ENCODE assay signal across 18 cellular contexts in the genomic region with DNA sequence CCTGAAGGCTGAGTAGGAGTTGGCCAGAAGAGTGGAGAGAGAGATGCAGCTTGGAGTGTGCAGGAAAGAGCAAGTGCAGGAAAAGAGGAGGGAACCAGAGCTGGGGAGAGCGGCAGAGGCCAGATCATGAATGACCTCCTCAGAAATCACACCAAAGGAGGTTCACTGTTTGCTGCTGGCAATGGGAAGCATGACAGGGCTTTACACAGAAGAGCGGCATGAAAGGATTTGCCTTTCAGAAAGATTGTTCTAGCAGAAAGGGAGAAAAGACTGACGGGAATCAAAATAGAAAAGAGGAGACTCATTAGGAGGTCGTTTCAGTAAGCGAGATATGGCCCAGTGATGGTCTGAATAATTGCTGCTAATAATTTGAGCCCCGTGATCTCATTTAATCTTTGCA. TPM values are rescaled to one million over a fixed set of nuclear protein-coding genes. Genes with fewer than 3 reads are reported as not detected.
A peak's percentile ranks its signal among the peaks of the same experiment; 100 is the strongest.
DNase-seq lines count a peak whose midpoint lies in the region; TF ChIP-seq lines count a peak whose summit lies in the region.
"Had no signal": no experiment of that assay in that cellular context is flagged by ENCODE, and none has a peak within 500 bp of the region (broad histone marks: within the 10 kb centered on the region; RNA-seq: fewer than 3 reads in every experiment).

No MANE protein-coding gene starts in this region.

- H3K4me3 ChIP-seq in left ventricle myocardium inferior (no peak overlapping the region), HAP-1 (no peak overlapping the region)
- H3K4me3 ChIP-seq: Peyer's patch, SJSA1 had no signal

- peak overlapping the region; percentile 56 for H3K27ac ChIP-seq in left ventricle myocardium inferior (replicated peaks)
- H3K27ac ChIP-seq: Peyer's patch, SJSA1 had no signal

- in situ Hi-C loops in HAP-1 (cut with MboI; ENCODE audit: low sequenced_read_pairs): no loop called here

- H3K4me1 ChIP-seq in left ventricle myocardium inferior: peaks cover 16% of the 10 kb centered on the region
- no peaks in the 10 kb centered on the region; the same call in 1 of the 2 replicates for H3K4me1 ChIP-seq in HAP-1
- H3K4me1 ChIP-seq: BE2C, Caco-2, Peyer's patch, SJSA1 had no signal

- intact Hi-C loops in left ventricle myocardium inferior (cut with micrococcal nuclease): no loop called here
- intact Hi-C loops in cardiac septum (cut with DNase I): no loop called here

- DNase-seq in left ventricle myocardium inferior (no peak), cardiac septum (ENCODE audit: low spot score) (no peak), medulla oblongata (ENCODE audit: extremely low spot score) (peak; percentile 77), pons (ENCODE audit: low spot score) (peak; percentile 82), NCI-H82 (lab: John Stamatoyannopoulos, UW) (no peak), HAP-1 (ENCODE audit: low spot score in 2 of 2) (no peak), NCI-H226 (no peak)
- DNase-seq: BE2C; Caco-2; CD4-positive, CD25-positive, alpha-beta regulatory T cell; GDM1; GOT3; KBM-7; NCI-H1930; NCI-H446; NCI-H526 treated with DMSO at 0.1 percent for 48 hours; Peyer's patch had no signal

- peaks cover 31% of the 10 kb centered on the region for H3K9me3 ChIP-seq in left ventricle myocardium inferior (replicated peaks)
- peaks cover 19% of the 10 kb centered on the region for H3K9me3 ChIP-seq in HAP-1
- H3K9me3 ChIP-seq: BE2C had no signal

- no peak for TF ChIP-seq CTCF in left ventricle myocardium inferior (IDR thresholded peaks at IDR 0.05; ENCODE audit: borderline replicate concordance)

- peaks cover 33% of the 10 kb centered on the region for H3K36me3 ChIP-seq in left ventricle myocardium inferior
- peaks cover 29% of the 10 kb centered on the region for H3K36me3 ChIP-seq in HAP-1 (replicated peaks)

- H3K27me3 ChIP-seq in left ventricle myocardium inferior (ENCODE audit: low read depth) (no peaks in the 10 kb centered on the region), HAP-1 (ENCODE audit: low read depth) (no peaks in the 10 kb centered on the region)
- H3K27me3 ChIP-seq: BE2C, Peyer's patch, SJSA1 had no signal

RNA-seq across cellular contexts. Expression of a gene that starts 12.4 kb away (rescaled TPM):
- total RNA-seq in left ventricle myocardium inferior: 54.6 TPM
- 67.3 TPM for total RNA-seq in cardiac septum

RNA-seq across cellular contexts. Expression of a gene that starts 13.2 kb away (rescaled TPM):
- total RNA-seq in left ventricle myocardium inferior (11.8 TPM), cardiac septum (19.8 TPM)

Comparison
In these comparisons a context has a peak if more than half of its experiments do, and no peak if none do; other contexts are left out.
1. DNase-seq: peak in medulla oblongata (single experiment) and pons (single experiment); none in left ventricle myocardium inferior (single experiment), cardiac septum (single experiment), NCI-H82 (single experiment), HAP-1 (0 of 2) and NCI-H226 (single experiment).